In the genomic region with DNA sequence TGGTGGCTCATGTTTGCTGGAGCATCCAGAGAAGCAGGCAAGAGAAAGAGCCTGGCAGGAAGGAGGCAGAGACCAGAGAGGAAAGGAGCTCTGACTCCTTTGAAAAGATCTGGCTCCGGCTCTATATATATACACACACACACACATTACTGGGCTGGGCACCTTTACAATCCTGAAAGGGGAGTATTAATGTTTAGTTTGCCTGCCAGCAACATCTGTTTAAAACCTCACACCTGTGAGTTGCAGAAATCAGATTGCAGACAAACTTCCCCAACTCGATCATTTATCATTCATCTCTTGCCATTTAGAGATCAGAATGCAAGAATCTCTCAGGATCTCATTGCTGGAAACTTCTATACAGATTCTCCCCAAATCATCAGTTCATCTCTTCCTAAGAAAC, we compare ENCODE assay signal across 9 cellular contexts. TPM values are rescaled to one million over a fixed set of nuclear protein-coding genes. Genes with fewer than 3 reads are reported as not detected.
"Had no signal": no experiment of that assay in that cellular context is flagged by ENCODE, and none has a peak within 500 bp of the region (broad histone marks: within the 10 kb centered on the region; RNA-seq: fewer than 3 reads in every experiment).

A gene (minus strand): TSS at position 101 of the 400 bp plus-strand sequence. CDS start 90 bp downstream, at position 11.

- DNase-seq: GM23248, GOT3, H9, HCEC 1CT, KG1 had no signal

- H3K4me3 ChIP-seq: GM23248, K562 had no signal

- H3K9ac ChIP-seq: GM23248 had no signal

- H3K27ac ChIP-seq: GM23248 had no signal

- H2AFZ ChIP-seq: GM23248 had no signal

- FAIRE-seq: H54, HepG2 had no signal

- ATAC-seq: HepG2 had no signal

RNA-seq across cellular contexts. Expression of the gene that starts here (rescaled TPM):
- total RNA-seq: GM23248, H9, HepG2, HT1080, K562 had no signal
- polyA plus RNA-seq: GM23248, HepG2, K562 had no signal
